9 cellular contexts compared by ENCODE assay signal in the genomic region with DNA sequence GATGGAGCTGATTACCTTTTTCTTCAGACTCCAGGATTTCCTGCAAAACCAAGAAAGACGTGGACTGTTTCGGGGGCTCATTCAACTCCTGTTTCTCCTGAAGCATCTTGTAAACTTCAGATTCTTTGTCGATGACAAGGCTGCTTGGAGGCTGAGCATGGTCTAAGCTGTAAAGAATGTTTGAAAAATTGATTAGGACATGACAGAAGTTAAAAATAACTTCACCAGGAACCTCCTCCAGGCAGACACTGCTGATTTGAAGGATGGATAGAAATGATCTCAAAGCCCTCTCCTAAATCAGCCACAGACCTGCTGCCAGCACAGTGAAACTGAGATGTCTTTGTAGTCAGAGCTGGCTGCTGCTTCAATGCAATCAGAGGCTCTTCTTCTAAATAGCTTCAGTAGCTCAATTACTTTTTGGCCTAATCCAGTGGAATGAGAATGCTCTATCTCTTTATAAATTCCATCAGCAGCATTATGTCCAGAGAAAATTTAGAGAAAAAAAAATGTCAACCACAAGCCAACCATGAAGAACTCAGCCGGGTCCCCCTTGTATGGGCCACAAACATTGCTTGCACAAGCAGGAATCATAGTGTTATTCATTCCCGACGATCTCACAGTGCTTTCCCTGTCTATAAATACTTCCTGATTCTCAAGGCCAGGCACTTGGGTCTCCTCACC. TPM values are rescaled to one million over a fixed set of nuclear protein-coding genes. Genes with fewer than 3 reads are reported as not detected.
DNase-seq lines count a peak whose midpoint lies in the region; ATAC-seq and TF ChIP-seq lines count a peak whose summit lies in the region.
"Had no signal": no experiment of that assay in that cellular context is flagged by ENCODE, and none has a peak within 500 bp of the region (broad histone marks: within the 10 kb centered on the region; RNA-seq: fewer than 3 reads in every experiment).

No MANE protein-coding gene starts in this region.

- peaks cover 34% of the 10 kb centered on the region for H3K4me1 Mint-ChIP-seq in GM23338
- peaks cover 28% of the 10 kb centered on the region for H3K4me1 Mint-ChIP-seq in activated B cell treated with CpG ODN at 0.5 μM for 24 hours
- peaks cover 49% of the 10 kb centered on the region for H3K4me1 Mint-ChIP-seq in stimulated activated memory B cell treated with anti-CD40 and anti-IgM and Interleukin-4, amounts not matched to agents 10 μg/mL and 1 μg/mL and 100 μg/mL, for 72 hours
- H3K4me1 Mint-ChIP-seq in Calu3 (ENCODE audit: low read depth, unreplicated experiment): peaks cover 35% of the 10 kb centered on the region
- peaks cover 2% of the 10 kb centered on the region for H3K4me1 Mint-ChIP-seq in T-helper 17 cell

- H3K4me1 ChIP-seq in GM23338 (ENCODE audit: insufficient read depth): peaks cover 27% of the 10 kb centered on the region

- peaks cover 21% of the 10 kb centered on the region for H3K36me3 ChIP-seq in GM23338 (ENCODE audit: insufficient read depth)

- H3K9me2 ChIP-seq in GM23338 (ENCODE audit: insufficient read depth): no peaks in the 10 kb centered on the region

- no peaks in the 10 kb centered on the region for H3K9me3 Mint-ChIP-seq in GM23338
- no peaks in the 10 kb centered on the region for H3K9me3 Mint-ChIP-seq in activated B cell treated with CpG ODN at 0.5 μM for 24 hours
- no peaks in the 10 kb centered on the region for H3K9me3 Mint-ChIP-seq in stimulated activated memory B cell treated with anti-CD40 and anti-IgM and Interleukin-4, amounts not matched to agents 10 μg/mL and 1 μg/mL and 100 μg/mL, for 72 hours
- no peaks in the 10 kb centered on the region for H3K9me3 Mint-ChIP-seq in Calu3 (ENCODE audit: low read depth, unreplicated experiment)

- H4K20me1 ChIP-seq in GM23338 (replicated peaks; ENCODE audit: insufficient read depth): no peaks in the 10 kb centered on the region; the same call in 1 of the 2 replicates

- POLR2A ChIA-PET in activated B cell treated with CpG ODN at 0.5 μM for 24 hours (lab: Charles Lee): interaction anchor here (2.0 to 2.8 kb wide), 3 partner anchors 43 to 115 kb away, joined by 6 to 15 read pairs (median 12); a partner anchor contains a TSS

- intact Hi-C loops in activated B cell treated with CpG ODN at 0.5 μM for 24 hours (cut with micrococcal nuclease): loop anchor here (2.0 to 10.0 kb wide), 3 partner anchors 19 to 347 kb away; a partner anchor contains a TSS
- intact Hi-C loops in Calu3 (cut with micrococcal nuclease; ENCODE audit: unreplicated experiment): loop anchor here (5.0 to 10.0 kb wide), 4 partner anchors 60 to 620 kb away; no protein-coding TSS in a partner anchor

- H3K27me3 Mint-ChIP-seq in GM23338 (ENCODE audit: insufficient read depth, low read depth, poor library complexity): peaks cover 6% of the 10 kb centered on the region
- no peaks in the 10 kb centered on the region for H3K27me3 Mint-ChIP-seq in activated B cell treated with CpG ODN at 0.5 μM for 24 hours
- H3K27me3 Mint-ChIP-seq in stimulated activated memory B cell treated with anti-CD40 and anti-IgM and Interleukin-4, amounts not matched to agents 10 μg/mL and 1 μg/mL and 100 μg/mL, for 72 hours: no peaks in the 10 kb centered on the region
- H3K27me3 Mint-ChIP-seq in Calu3 (ENCODE audit: unreplicated experiment): no peaks in the 10 kb centered on the region
- H3K27me3 Mint-ChIP-seq in T-helper 17 cell: peaks cover 45% of the 10 kb centered on the region

- no peak overlapping the region for H3K4me3 Mint-ChIP-seq in GM23338
- H3K4me3 Mint-ChIP-seq in activated B cell treated with CpG ODN at 0.5 μM for 24 hours: no peak overlapping the region
- H3K4me3 Mint-ChIP-seq in stimulated activated memory B cell treated with anti-CD40 and anti-IgM and Interleukin-4, amounts not matched to agents 10 μg/mL and 1 μg/mL and 100 μg/mL, for 72 hours: no peak overlapping the region
- H3K4me3 Mint-ChIP-seq in Calu3 (ENCODE audit: low read depth, unreplicated experiment): no peak overlapping the region
- H3K4me3 Mint-ChIP-seq in T-helper 17 cell: no peak overlapping the region

- H3K79me2 ChIP-seq in GM23338 (replicated peaks; ENCODE audit: insufficient read depth): peaks cover 9% of the 10 kb centered on the region

- H3K27me3 ChIP-seq in GM23338 (ENCODE audit: insufficient read depth): no peaks in the 10 kb centered on the region

- H3K4me2 ChIP-seq in GM23338: no peak overlapping the region

- H3K9me3 ChIP-seq in T-helper 17 cell (ENCODE audit: control insufficient read depth, low read length, poor library complexity, severe bottlenecking): no peaks in the 10 kb centered on the region

- H2AFZ ChIP-seq in GM23338: no peak overlapping the region

- H3K27ac Mint-ChIP-seq in GM23338: peak overlapping the region; percentile 37; the same call in 1 of the 2 replicates
- H3K27ac Mint-ChIP-seq in activated B cell treated with CpG ODN at 0.5 μM for 24 hours: peak overlapping the region; percentile 61
- peak overlapping the region; percentile 31 for H3K27ac Mint-ChIP-seq in stimulated activated memory B cell treated with anti-CD40 and anti-IgM and Interleukin-4, amounts not matched to agents 10 μg/mL and 1 μg/mL and 100 μg/mL, for 72 hours
- no peak overlapping the region for H3K27ac Mint-ChIP-seq in Calu3 (ENCODE audit: unreplicated experiment)
- no peak overlapping the region for H3K27ac Mint-ChIP-seq in T-helper 17 cell

- DNase-seq in GM23338 (ENCODE audit: low spot score): no peak
- DNase-seq in activated B cell treated with CpG ODN at 0.5 μM for 24 hours: no peak
- DNase-seq in hepatic stellate cell (ENCODE audit: low spot score): peak; percentile 72
- DNase-seq in Calu3: no peak
- DNase-seq in effector CD4-positive, alpha-beta T cell: no peak
- DNase-seq in T-helper 17 cell: no peak

- peak overlapping the region; percentile 67 for H3K27ac ChIP-seq in GM23338 (ENCODE audit: low read depth)

- H3F3A ChIP-seq in GM23338 (replicated peaks; ENCODE audit: low read depth): 0 out of 2 replicates have a peak, but pooled peaks cover 22% of the 10 kb centered on the region

- TF ChIP-seq CTCF in GM23338 (conservative IDR thresholded peaks at IDR 0.05; ENCODE audit: low read depth in 2 of 2): no peak
- TF ChIP-seq CTCF in activated B cell treated with CpG ODN at 0.5 μM for 24 hours (IDR thresholded peaks at IDR 0.05): no peak
- TF ChIP-seq CTCF in Calu3 (IDR thresholded peaks at IDR 0.05; ENCODE audit: unreplicated experiment): no peak

- H3K36me3 Mint-ChIP-seq in GM23338 (ENCODE audit: low read depth): peaks cover 29% of the 10 kb centered on the region
- peaks cover 87% of the 10 kb centered on the region for H3K36me3 Mint-ChIP-seq in activated B cell treated with CpG ODN at 0.5 μM for 24 hours (ENCODE audit: low read depth)
- H3K36me3 Mint-ChIP-seq in stimulated activated memory B cell treated with anti-CD40 and anti-IgM and Interleukin-4, amounts not matched to agents 10 μg/mL and 1 μg/mL and 100 μg/mL, for 72 hours: peaks cover 49% of the 10 kb centered on the region
- peaks cover 3% of the 10 kb centered on the region for H3K36me3 Mint-ChIP-seq in Calu3 (ENCODE audit: insufficient read depth, unreplicated experiment)
- H3K36me3 Mint-ChIP-seq in T-helper 17 cell (ENCODE audit: low read depth): peaks cover 3% of the 10 kb centered on the region

- H3K4me3 ChIP-seq in GM23338: no peak overlapping the region

- CTCF ChIA-PET in activated B cell treated with CpG ODN at 0.5 μM for 24 hours (lab: Charles Lee): interaction anchor here (0.9 to 10.8 kb wide), 18 partner anchors 15 to 183 kb away, joined by 3 to 338 read pairs (median 4); a partner anchor contains a TSS
- CTCF ChIA-PET in Calu3 (lab: Charles Lee): interaction anchor here (0.8 to 2.9 kb wide), 5 partner anchors 17 to 117 kb away, joined by 3 to 38 read pairs (median 4); no protein-coding TSS in a partner anchor

- no TSS peak for BruUV-seq in Calu3 (replicated peaks; lab: Mats Ljungman, UMichigan)

- ATAC-seq in GM23338 (no peak), activated B cell treated with CpG ODN at 0.5 μM for 24 hours (ENCODE audit: low read depth) (no peak), HG02938 (IDR thresholded peaks at IDR 0.05; ENCODE audit: unreplicated experiment) (no peak), T-helper 17 cell (no peak)
- no peak for ATAC-seq in stimulated activated memory B cell treated with anti-CD40 and anti-IgM and Interleukin-4, amounts not matched to agents 10 μg/mL and 1 μg/mL and 100 μg/mL, for 72 hours
- ATAC-seq: stimulated activated naive CD8-positive, alpha-beta T cell treated with anti-CD3 and anti-CD28 coated beads, Interleukin-15, Interleukin-2, amounts not matched to agents 100 U/mL and 50 U/mL, for 24 hours had no signal

TF ChIP-seq in GM23338, 12 proteins besides CTCF, POLR2A, EP300 and RAD21 (continues in another document):
- TF ChIP-seq POLR2AphosphoS5 (IDR thresholded peaks at IDR 0.05; ENCODE audit: low read depth): no peak

RNA-seq across cellular contexts. Expression of a gene that starts 43.5 kb away (rescaled TPM):
- total RNA-seq in GM23338 (2014; rRNA removed; shearing (Covaris generic)): 110 and 111 TPM in 2 replicates
- 227 and 233 TPM in 2 replicates for polyA plus RNA-seq in GM23338 (2016; fragmentation: Nextera tagmentation; extraction: Ambion mirVana)
- total RNA-seq in activated B cell treated with CpG ODN at 0.5 μM for 24 hours (141 and 149 TPM in 2 replicates), Calu3 (2022) (49.7 and 50.2 TPM in 2 replicates), T-helper 17 cell (10 to 100 TPM in 1 of 2 donors, 1 to 10 TPM in 1; 8.3 to 44.4 TPM)

RNA-seq across cellular contexts. Expression of a gene that starts 53.3 kb away (rescaled TPM):
- total RNA-seq in GM23338 (2014; rRNA removed; shearing (Covaris generic)): not detected in 2 replicates
- 0.65 and 0.90 TPM in 2 replicates for polyA plus RNA-seq in GM23338 (2016; fragmentation: Nextera tagmentation; extraction: Ambion mirVana)
- total RNA-seq in activated B cell treated with CpG ODN at 0.5 μM for 24 hours (not detected in 2 replicates), Calu3 (2022) (not detected in 2 replicates), T-helper 17 cell (not detected)

Comparison
In these comparisons a context has a peak if more than half of its experiments do, and no peak if none do; other contexts are left out.
1. H3K27ac Mint-ChIP-seq: peak in GM23338 (single experiment), activated B cell treated with CpG ODN at 0.5 μM for 24 hours (single experiment) and stimulated activated memory B cell treated with anti-CD40 and anti-IgM and Interleukin-4, amounts not matched to agents 10 μg/mL and 1 μg/mL and 100 μg/mL, for 72 hours (single experiment); none in Calu3 (single experiment) and T-helper 17 cell (single experiment).